Comparison of ENCODE assay signal across 23 cellular contexts in the genomic region with DNA sequence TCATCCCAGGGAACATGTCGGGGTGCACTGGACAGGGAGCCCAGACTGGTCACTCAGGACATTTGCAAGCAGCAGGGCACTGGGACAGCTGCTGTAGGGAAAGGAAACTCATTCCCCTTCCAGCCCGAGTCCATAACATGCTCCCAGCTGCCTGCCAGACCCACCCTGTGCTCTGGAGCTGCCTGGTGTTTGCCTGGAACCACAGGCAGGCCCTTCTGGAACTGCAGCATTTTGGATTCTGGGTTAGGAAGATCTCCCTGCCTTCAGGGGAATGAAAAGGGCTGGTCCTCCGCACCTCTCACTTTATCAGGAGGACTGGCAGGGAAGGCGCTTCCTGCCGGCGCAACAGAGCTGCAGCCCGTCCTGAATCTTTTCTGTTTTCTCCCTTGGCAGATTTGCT. TPM values are rescaled to one million over a fixed set of nuclear protein-coding genes. Genes with fewer than 3 reads are reported as not detected.
A peak's percentile ranks its signal among the peaks of the same experiment; 100 is the strongest.
DNase-seq lines count a peak whose midpoint lies in the region; ATAC-seq and TF ChIP-seq lines count a peak whose summit lies in the region.
"Had no signal": no experiment of that assay in that cellular context is flagged by ENCODE, and none has a peak within 500 bp of the region (broad histone marks: within the 10 kb centered on the region; RNA-seq: fewer than 3 reads in every experiment).

No MANE protein-coding gene starts in this region.

- no peak overlapping the region for H3K4me3 Mint-ChIP-seq in endodermal cell
- H3K4me3 Mint-ChIP-seq: activated naive CD8-positive, alpha-beta T cell treated with anti-CD3 and anti-CD28 coated beads, Interleukin-2, amount 10 ng/mL, durations not matched to agents 7 days and 5 days; CD4-positive, alpha-beta T cell; memory B cell; stimulated activated memory B cell treated with anti-CD40 and anti-IgM and Interleukin-4, amounts not matched to agents 10 μg/mL and 1 μg/mL and 100 μg/mL, for 72 hours; WTC11 had no signal

- no peak overlapping the region for H3K18ac ChIP-seq in neuronal stem cell (ENCODE audit: low read length)

- no peak for ATAC-seq in upper lobe of right lung
- ATAC-seq: K562; psoas muscle; stimulated activated memory B cell treated with anti-CD40 and anti-IgM and Interleukin-4, amounts not matched to agents 10 μg/mL and 1 μg/mL and 100 μg/mL, for 72 hours; WTC11 had no signal

- H3K9me3 ChIP-seq in endodermal cell (ENCODE audit: control insufficient read depth, low read length) = peaks cover 22% of the 10 kb centered on the region
- H3K9me3 ChIP-seq in neuronal stem cell (replicated peaks in 1 of 2; ENCODE audit: control insufficient read depth in 2 of 2, insufficient read depth in 1 of 2, low read depth in 1 of 2, low read length in 2 of 2) = peaks cover 4 to 26% of the 10 kb centered on the region in 2 donors
- H3K9me3 ChIP-seq in upper lobe of right lung = peaks cover 4% of the 10 kb centered on the region

- DNase-seq in activated effector memory CD4-positive, alpha-beta T cell treated with anti-CD3 and anti-CD28 coated beads, Interleukin-2, amount 50 U/mL, for 16 hours = peak; percentile 47
- DNase-seq in activated effector memory CD4-positive, alpha-beta T cell treated with Interleukin-2 at 50 U/mL for 16 hours = no peak
- DNase-seq in endodermal cell = peak; percentile 24
- no peak for DNase-seq in neuronal stem cell (ENCODE audit: low spot score)
- peak; percentile 38 for DNase-seq in upper lobe of right lung
- DNase-seq in NCI-H1048 (lab: John Stamatoyannopoulos, UW) = no peak
- no peak for DNase-seq in activated CD4-positive, alpha-beta T cell treated with anti-CD3 and anti-CD28 coated beads for 48 hours
- DNase-seq: effector CD4-positive, alpha-beta T cell; hippocampal formation; left cardiac atrium; NCI-H1092; NCI-H187; NCI-H2171; psoas muscle; substantia nigra had no signal

- 77 to 80% methylated on average over 6 to 7 of the region's 7 CpGs for WGBS in endodermal cell (ENCODE audit: insufficient coverage in 1 of 2, insufficient read length in 1 of 2), 2 experiments
- WGBS in neuronal stem cell (ENCODE audit: extremely low coverage in 2 of 2, insufficient read length in 2 of 2, insufficient replicate concordance in 1 of 2), 2 donors = no CpG with 5 or more reads among the region's 7 CpGs

- peak overlapping the region; percentile 53 for H2BK5ac ChIP-seq in neuronal stem cell (ENCODE audit: low read length)

- H3K14ac ChIP-seq in neuronal stem cell (ENCODE audit: low read length) = no peak overlapping the region

- no peaks in the 10 kb centered on the region for H3K4me1 Mint-ChIP-seq in endodermal cell
- H3K4me1 Mint-ChIP-seq: memory B cell; stimulated activated memory B cell treated with anti-CD40 and anti-IgM and Interleukin-4, amounts not matched to agents 10 μg/mL and 1 μg/mL and 100 μg/mL, for 72 hours; WTC11 had no signal

- H3K4me3 ChIP-seq in endodermal cell (ENCODE audit: low read length) (no peak overlapping the region), neuronal stem cell (ENCODE audit: low read length in 2 of 2) (no peak overlapping the region), upper lobe of right lung (no peak overlapping the region)
- H3K4me3 ChIP-seq: K562, psoas muscle, SJSA1 had no signal

- H3K27ac ChIP-seq in endodermal cell (ENCODE audit: low read depth, low read length) = no peak overlapping the region
- no peak overlapping the region for H3K27ac ChIP-seq in neuronal stem cell (replicated peaks; ENCODE audit: low read length)
- no peak overlapping the region for H3K27ac ChIP-seq in upper lobe of right lung
- H3K27ac ChIP-seq: epithelial cell of prostate, psoas muscle, SJSA1 had no signal

- H2AFZ ChIP-seq in neuronal stem cell (ENCODE audit: low read length) = no peak overlapping the region

- H3K4ac ChIP-seq in neuronal stem cell (ENCODE audit: low read length) = no peak overlapping the region

- H4K8ac ChIP-seq in neuronal stem cell (ENCODE audit: low read depth, low read length) = no peak overlapping the region

- peaks cover 24% of the 10 kb centered on the region for H3K36me3 Mint-ChIP-seq in endodermal cell (ENCODE audit: low read depth)

- peaks cover 18% of the 10 kb centered on the region for H3K36me3 ChIP-seq in endodermal cell (ENCODE audit: control insufficient read depth, insufficient read depth, low read length)
- H3K36me3 ChIP-seq in neuronal stem cell (replicated peaks in 1 of 2; ENCODE audit: control insufficient read depth in 2 of 2, insufficient read depth in 2 of 2, low read length in 2 of 2) = peaks cover 6 to 20% of the 10 kb centered on the region in 2 donors
- no peaks in the 10 kb centered on the region for H3K36me3 ChIP-seq in upper lobe of right lung

- no peaks in the 10 kb centered on the region for H3K27me3 Mint-ChIP-seq in endodermal cell (ENCODE audit: insufficient read depth)
- H3K27me3 Mint-ChIP-seq: activated naive CD8-positive, alpha-beta T cell treated with anti-CD3 and anti-CD28 coated beads, Interleukin-2, amount 10 ng/mL, durations not matched to agents 7 days and 5 days; CD4-positive, alpha-beta T cell; memory B cell; stimulated activated memory B cell treated with anti-CD40 and anti-IgM and Interleukin-4, amounts not matched to agents 10 μg/mL and 1 μg/mL and 100 μg/mL, for 72 hours had no signal

- no peaks in the 10 kb centered on the region for H3K79me1 ChIP-seq in neuronal stem cell (ENCODE audit: low read depth, low read length)

- H3K9ac ChIP-seq in endodermal cell (ENCODE audit: extremely low read depth, low read length, poor library complexity, severe bottlenecking) = no peak overlapping the region
- no peak overlapping the region for H3K9ac ChIP-seq in neuronal stem cell (ENCODE audit: low read depth, low read length, poor library complexity)

- intact Hi-C loops in upper lobe of right lung (cut with DNase I) = no loop called here

- no peak overlapping the region for H4K91ac ChIP-seq in neuronal stem cell (ENCODE audit: low read depth, low read length, poor library complexity)

- peak overlapping the region; percentile 20 for H3K23ac ChIP-seq in neuronal stem cell (ENCODE audit: low read depth, low read length, poor library complexity)

- H3K4me1 ChIP-seq in endodermal cell (ENCODE audit: control insufficient read depth, insufficient read depth, low read length) (no peaks in the 10 kb centered on the region), neuronal stem cell (ENCODE audit: control insufficient read depth in 2 of 2, insufficient read depth in 1 of 2, low read depth in 1 of 2, low read length in 2 of 2) (peaks cover 0 to 2% of the 10 kb centered on the region in 2 donors), upper lobe of right lung (no peaks in the 10 kb centered on the region)
- H3K4me1 ChIP-seq: psoas muscle, SJSA1 had no signal

- H3K27me3 ChIP-seq in endodermal cell (ENCODE audit: control insufficient read depth, insufficient read depth, low read length, poor library complexity, severe bottlenecking) (no peaks in the 10 kb centered on the region), neuronal stem cell (ENCODE audit: control insufficient read depth in 3 of 3, insufficient read depth in 3 of 3, low read depth in 1 of 3, low read length in 3 of 3) (no peaks in the 10 kb centered on the region), upper lobe of right lung (no peaks in the 10 kb centered on the region)
- H3K27me3 ChIP-seq: SJSA1 had no signal

- peaks cover 23% of the 10 kb centered on the region for H3K9me3 Mint-ChIP-seq in endodermal cell

- no peak overlapping the region for H2BK12ac ChIP-seq in neuronal stem cell (ENCODE audit: low read length)

- no peak for TF ChIP-seq CTCF in endodermal cell (conservative IDR thresholded peaks at IDR 0.05)
- TF ChIP-seq CTCF in upper lobe of right lung (IDR thresholded peaks at IDR 0.05) = no peak

- no peak overlapping the region for H2BK15ac ChIP-seq in neuronal stem cell (ENCODE audit: low read length)

- no peak overlapping the region for H2BK120ac ChIP-seq in neuronal stem cell (ENCODE audit: low read depth, low read length)

- no peak overlapping the region for H2AK5ac ChIP-seq in neuronal stem cell (ENCODE audit: low read depth, low read length)

- no peak overlapping the region for H3K27ac Mint-ChIP-seq in endodermal cell
- H3K27ac Mint-ChIP-seq: activated naive CD8-positive, alpha-beta T cell treated with anti-CD3 and anti-CD28 coated beads, Interleukin-2, amount 10 ng/mL, durations not matched to agents 7 days and 5 days; CD4-positive, alpha-beta T cell; memory B cell; stimulated activated memory B cell treated with anti-CD40 and anti-IgM and Interleukin-4, amounts not matched to agents 10 μg/mL and 1 μg/mL and 100 μg/mL, for 72 hours; WTC11 had no signal

- H3K4me2 ChIP-seq in neuronal stem cell (ENCODE audit: insufficient read depth, low read length, poor library complexity, severe bottlenecking) = no peak overlapping the region

RNA-seq across cellular contexts. Expression of a gene that starts 41.2 kb away (rescaled TPM):
- total RNA-seq in endodermal cell (10 to 100 TPM; 30.3 to 34.9 TPM), upper lobe of right lung (10.8 TPM)
- 16.1 TPM for polyA plus RNA-seq in endodermal cell (2013, experiment 1 of 2)
- 12.1 TPM for polyA plus RNA-seq in endodermal cell (2013, experiment 2 of 2)
- 8.0 TPM for polyA plus RNA-seq in neuronal stem cell (2013, experiment 1 of 2)
- 8.4 TPM for polyA plus RNA-seq in neuronal stem cell (2013, experiment 2 of 2)

Comparison
In these comparisons a context has a peak if more than half of its experiments do, and no peak if none do; other contexts are left out.
1. DNase-seq: peak in activated effector memory CD4-positive, alpha-beta T cell treated with anti-CD3 and anti-CD28 coated beads, Interleukin-2, amount 50 U/mL, for 16 hours (single experiment), endodermal cell (single experiment) and upper lobe of right lung (single experiment); none in activated effector memory CD4-positive, alpha-beta T cell treated with Interleukin-2 at 50 U/mL for 16 hours (single experiment), neuronal stem cell (single experiment), NCI-H1048 (single experiment) and activated CD4-positive, alpha-beta T cell treated with anti-CD3 and anti-CD28 coated beads for 48 hours (single experiment).